In the genomic region with DNA sequence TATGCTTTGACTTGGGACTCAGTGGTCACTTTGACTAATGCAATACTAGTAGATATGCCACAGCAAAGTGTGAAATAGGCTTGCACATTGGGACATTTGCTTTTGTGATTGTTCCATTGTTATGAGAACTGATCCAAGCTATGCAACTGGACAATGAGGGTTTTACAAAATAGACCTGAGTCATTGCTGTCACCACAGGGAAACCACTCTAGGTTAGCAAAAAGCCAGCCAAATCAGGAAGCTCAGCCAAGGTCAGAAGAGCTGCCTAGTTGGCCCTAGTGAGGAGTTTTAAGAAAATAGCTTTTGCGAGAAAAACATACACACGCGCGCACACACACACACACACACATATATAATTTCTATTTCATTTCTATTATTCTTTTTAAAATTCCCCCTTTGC, we compare ENCODE assay signal across 25 cellular contexts.
DNase-seq lines count a peak whose midpoint lies in the region; ATAC-seq, FAIRE-seq and TF ChIP-seq lines count a peak whose summit lies in the region.
"Had no signal": no experiment of that assay in that cellular context is flagged by ENCODE, and none has a peak within 500 bp of the region (broad histone marks: within the 10 kb centered on the region; RNA-seq: fewer than 3 reads in every experiment).

No MANE protein-coding gene starts in this region.

- H3K36me3 ChIP-seq in H1 (ENCODE audit: control insufficient read depth in 2 of 4, insufficient read depth in 4 of 4, low read length in 3 of 4) (no peaks in the 10 kb centered on the region), breast epithelium (no peaks in the 10 kb centered on the region)
- H3K36me3 ChIP-seq: SJSA1 had no signal

- TF ChIP-seq CTCF in H1 (IDR thresholded peaks at IDR 0.05; ENCODE audit: control extremely low read depth in 1 of 3, insufficient read depth in 1 of 3, low read depth in 1 of 3, low read length in 3 of 3): no peak
- no peak for TF ChIP-seq CTCF in breast epithelium (IDR thresholded peaks at IDR 0.05)

- no peaks in the 10 kb centered on the region for H4K20me1 ChIP-seq in H1 (replicated peaks in 1 of 2; ENCODE audit: control insufficient read depth in 1 of 2, insufficient read depth in 2 of 2, low read length in 2 of 2)

- H3K79me1 ChIP-seq in H1 (ENCODE audit: low read depth, low read length): no peaks in the 10 kb centered on the region

- H3K9me3 ChIP-seq in H1 (ENCODE audit: insufficient read depth in 2 of 2, low read depth in 1 of 2, low read length in 1 of 2) (no peaks in the 10 kb centered on the region), breast epithelium (no peaks in the 10 kb centered on the region)
- H3K9me3 ChIP-seq: SJSA1 had no signal

- no peak overlapping the region for H4K5ac ChIP-seq in H1 (ENCODE audit: insufficient read length, low read depth, low read length)

- no peak overlapping the region for H3K4ac ChIP-seq in H1 (replicated peaks; ENCODE audit: insufficient read length, low read depth, low read length)

- no peak overlapping the region for H4K8ac ChIP-seq in H1 (ENCODE audit: extremely low read depth, insufficient read depth, low read length)

- POLR2A ChIA-PET in H1 (lab: Charles Lee; ENCODE audit: partially characterized antibody): no interaction called here

- H3K27me3 ChIP-seq in H1 (replicated peaks in 1 of 4; ENCODE audit: control insufficient read depth in 3 of 4, extremely low read depth in 1 of 4, insufficient read depth in 3 of 4, low read length in 3 of 4) (no peaks in the 10 kb centered on the region), breast epithelium (no peaks in the 10 kb centered on the region)
- H3K27me3 ChIP-seq: SJSA1 had no signal

- no peak overlapping the region for H3K9ac ChIP-seq in H1 (replicated peaks in 1 of 4; ENCODE audit: extremely low read depth in 1 of 4, low read depth in 3 of 4, low read length in 3 of 4)

- no peak overlapping the region for H4K91ac ChIP-seq in H1 (replicated peaks; ENCODE audit: insufficient read length, low read length)

- H3K56ac ChIP-seq in H1 (replicated peaks; ENCODE audit: insufficient read length, low read depth, low read length): no peak overlapping the region

- no peak overlapping the region for H2BK120ac ChIP-seq in H1 (replicated peaks; ENCODE audit: low read depth, low read length)

- H2AK5ac ChIP-seq in H1 (ENCODE audit: low read depth, low read length): no peak overlapping the region

- no peaks in the 10 kb centered on the region for H3K79me2 ChIP-seq in H1 (ENCODE audit: control insufficient read depth in 1 of 2, insufficient read depth in 2 of 2, low read length in 2 of 2)

- TF ChIP-seq POLR2A in H1 (IDR thresholded peaks at IDR 0.05; ENCODE audit: control extremely low read depth in 1 of 2, low read depth in 2 of 2, low read length in 2 of 2): no peak
- no peak for TF ChIP-seq POLR2A in breast epithelium (IDR thresholded peaks at IDR 0.05)

- FAIRE-seq in H1 (lab: Jason Lieb, UNC): no peak
- FAIRE-seq: GM12892, GM19239, HTR-8/SVneo had no signal

- H3K23ac ChIP-seq in H1 (ENCODE audit: insufficient read length): no peak overlapping the region

- H3K14ac ChIP-seq in H1 (ENCODE audit: insufficient read length): no peak overlapping the region

- H3K23me2 ChIP-seq in H1 (ENCODE audit: low read depth, low read length): no peaks in the 10 kb centered on the region

- 80% methylated on average over 4 of the region's 4 CpGs; no CpG with 5 or more reads in 1 of the 2 experiments for WGBS in H1 (ENCODE audit: extremely low coverage in 1 of 2, insufficient coverage in 1 of 2, insufficient read length in 1 of 2, insufficient replicate concordance in 2 of 2, low coverage in 1 of 2, low lambda C conversion rate in 2 of 2, missing lambda C conversion rate in 1 of 2), 2 experiments

- H3K18ac ChIP-seq in H1 (ENCODE audit: extremely low read depth, low read length): 0 out of 2 replicates have a peak overlapping the region, but pooled peaks have one; percentile 1

- DNase-seq in OCI-M1 (lab: John Stamatoyannopoulos, UW) (peak; percentile 64), H1 (ENCODE audit: low read depth in 1 of 2, low spot score in 2 of 2) (no peak), NCI-H1092 (lab: John Stamatoyannopoulos, UW) (no peak), H4 (ENCODE audit: low spot score) (no peak), breast epithelium (ENCODE audit: low spot score in 2 of 2) (no peak)
- DNase-seq: CD8-positive, alpha-beta T cell; DMS 273 treated with DMSO at 0.1 percent for 48 hours; DND-41; H7; KBM-7; NCI-H1092 treated with DMSO at 0.1 percent for 48 hours; NCI-H1436; NCI-H187 treated with DMSO at 0.1 percent for 48 hours; NCI-H2171 treated with DMSO at 0.1 percent for 48 hours; NCI-H524; NCI-H774; Right ventricle myocardium superior; RPMI8226 had no signal

- no peak overlapping the region for H2BK15ac ChIP-seq in H1 (ENCODE audit: low read length)

- no peak overlapping the region for H2BK20ac ChIP-seq in H1 (ENCODE audit: low read length)

- H3K4me1 ChIP-seq in H1 (replicated peaks in 1 of 4; ENCODE audit: control insufficient read depth in 3 of 4, insufficient read depth in 4 of 4, low read length in 3 of 4): no peaks in the 10 kb centered on the region
- no peaks in the 10 kb centered on the region for H3K4me1 ChIP-seq in breast epithelium
- H3K4me1 ChIP-seq: SJSA1 had no signal

- no peak for ATAC-seq in HG03432 (IDR thresholded peaks at IDR 0.05; ENCODE audit: unreplicated experiment)
- ATAC-seq: CD8-positive, alpha-beta T cell had no signal

- H3K4me3 ChIP-seq in H1 (ENCODE audit: extremely low read depth in 1 of 4, insufficient read depth in 2 of 4, low read depth in 3 of 4, low read length in 4 of 4): no peak overlapping the region
- no peak overlapping the region for H3K4me3 ChIP-seq in breast epithelium
- H3K4me3 ChIP-seq: SJSA1 had no signal

- H2AFZ ChIP-seq in H1 (ENCODE audit: low read length): no peak overlapping the region

- intact Hi-C loops in breast epithelium (cut with DNase I; ENCODE audit: low total_unique reads): no loop called here

- H2BK12ac ChIP-seq in H1 (ENCODE audit: low read depth, low read length): no peak overlapping the region

- TF ChIP-seq RAD21 in Ishikawa (IDR thresholded peaks at IDR 0.05; ENCODE audit: low read depth): no peak
- no peak for TF ChIP-seq RAD21 in H1 (IDR thresholded peaks at IDR 0.05 in 1 of 2, conservative IDR thresholded peaks at IDR 0.05 in 1 of 2; ENCODE audit: low read depth in 2 of 2, low read length in 2 of 2)

- TF ChIP-seq EP300 in Ishikawa (IDR thresholded peaks at IDR 0.05; ENCODE audit: borderline replicate concordance) (no peak), H1 (IDR thresholded peaks at IDR 0.05; ENCODE audit: borderline replicate concordance in 1 of 2, low read depth in 2 of 2, low read length in 2 of 2) (no peak)

- H3K27ac ChIP-seq in H1 (ENCODE audit: low read depth, low read length) (no peak overlapping the region), breast epithelium (no peak overlapping the region)
- H3K27ac ChIP-seq: C4-2B, SJSA1 had no signal

- no peak overlapping the region for H3K4me2 ChIP-seq in H1 (ENCODE audit: insufficient read depth in 1 of 2, low read depth in 2 of 2, low read length in 2 of 2)

- CTCF ChIA-PET in H1 (lab: Charles Lee; ENCODE audit: partially characterized antibody): no interaction called here

- H2BK5ac ChIP-seq in H1 (ENCODE audit: low read depth, low read length): no peak overlapping the region

TF ChIP-seq in Ishikawa, 13 proteins besides CTCF, POLR2A, EP300 and RAD21:
- TF ChIP-seq, protein P1, sequence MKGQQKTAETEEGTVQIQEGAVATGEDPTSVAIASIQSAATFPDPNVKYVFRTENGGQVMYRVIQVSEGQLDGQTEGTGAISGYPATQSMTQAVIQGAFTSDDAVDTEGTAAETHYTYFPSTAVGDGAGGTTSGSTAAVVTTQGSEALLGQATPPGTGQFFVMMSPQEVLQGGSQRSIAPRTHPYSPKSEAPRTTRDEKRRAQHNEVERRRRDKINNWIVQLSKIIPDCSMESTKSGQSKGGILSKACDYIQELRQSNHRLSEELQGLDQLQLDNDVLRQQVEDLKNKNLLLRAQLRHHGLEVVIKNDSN (IDR thresholded peaks at IDR 0.05): no peak
- no peak for TF ChIP-seq TAF1 (IDR thresholded peaks at IDR 0.05; ENCODE audit: low read depth)
- TF ChIP-seq CEBPB (IDR thresholded peaks at IDR 0.05): 0 out of 2 replicates have a peak, but pooled peaks have one; percentile 9
TF ChIP-seq in Ishikawa: peak in this region for 1.
